ENCODE assay signal across 9 cellular contexts in genomic region chr6:163793584-163793983, GRCh38.
DNase-seq lines count a peak whose midpoint lies in the region; ATAC-seq and TF ChIP-seq lines count a peak whose summit lies in the region.
"Had no signal": no experiment of that assay in that cellular context is flagged by ENCODE, and none has a peak within 500 bp of the region (broad histone marks: within the 10 kb centered on the region; RNA-seq: fewer than 3 reads in every experiment).

No MANE protein-coding gene starts in this region.

- H3K27me3 ChIP-seq in CD8-positive, alpha-beta T cell (ENCODE audit: insufficient read depth, low read length), result no peaks in the 10 kb centered on the region
- no peaks in the 10 kb centered on the region for H3K27me3 ChIP-seq in thyroid gland
- H3K27me3 ChIP-seq: adrenal gland had no signal

- intact Hi-C loops in lower leg skin (cut with DNase I; ENCODE audit: low total_unique reads) (no loop called here), thyroid gland (cut with DNase I) (no loop called here)
- intact Hi-C loops in CD8-positive, alpha-beta T cell (cut with DNase I, micrococcal nuclease), result no loop called here

- CTCF ChIA-PET in CD8-positive, alpha-beta T cell (lab: Charles Lee), result no interaction called here

- H3K36me3 ChIP-seq in CD8-positive, alpha-beta T cell (ENCODE audit: insufficient read depth, low read length), result no peaks in the 10 kb centered on the region
- no peaks in the 10 kb centered on the region for H3K36me3 ChIP-seq in thyroid gland
- H3K36me3 ChIP-seq: adrenal gland had no signal

- H3K4me1 ChIP-seq in CD8-positive, alpha-beta T cell (ENCODE audit: insufficient read depth, low read length), result no peaks in the 10 kb centered on the region
- H3K4me1 ChIP-seq in thyroid gland, result no peaks in the 10 kb centered on the region
- H3K4me1 ChIP-seq: adrenal gland had no signal

- H3K27ac ChIP-seq in CD8-positive, alpha-beta T cell (ENCODE audit: low read depth, low read length), result no peak overlapping the region
- H3K27ac ChIP-seq in thyroid gland, result no peak overlapping the region
- H3K27ac ChIP-seq: adrenal gland had no signal

- no peak overlapping the region for H3K4me3 Mint-ChIP-seq in CD8-positive, alpha-beta T cell

- H3K4me1 Mint-ChIP-seq in CD8-positive, alpha-beta T cell (ENCODE audit: low read depth), result no peaks in the 10 kb centered on the region

- H3K27me3 Mint-ChIP-seq in CD8-positive, alpha-beta T cell (ENCODE audit: low read depth), result peaks cover 25% of the 10 kb centered on the region

- ATAC-seq in GM21526 (IDR thresholded peaks at IDR 0.05; ENCODE audit: low FRiP score, unreplicated experiment) (peak; percentile 91), HG03521 (IDR thresholded peaks at IDR 0.05; ENCODE audit: unreplicated experiment) (peak; percentile 64)
- no peak for ATAC-seq in CD8-positive, alpha-beta T cell

- no peaks in the 10 kb centered on the region for H3K9me3 Mint-ChIP-seq in CD8-positive, alpha-beta T cell

- DNase-seq in GM04504 (ENCODE audit: low read depth) (peak; percentile 45), foreskin fibroblast (peak; percentile 4 to 20), lower leg skin (ENCODE audit: low spot score in 2 of 2) (no peak), NCI-H1105 (lab: John Stamatoyannopoulos, UW) (no peak), thyroid gland (no peak)
- DNase-seq in CD8-positive, alpha-beta T cell, result no peak
- DNase-seq: adrenal gland had no signal

- TF ChIP-seq CTCF in foreskin fibroblast (IDR thresholded peaks at IDR 0.05; ENCODE audit: low read depth, low read length) (no peak), lower leg skin (IDR thresholded peaks at IDR 0.05) (no peak), thyroid gland (IDR thresholded peaks at IDR 0.05) (no peak)
- no peak for TF ChIP-seq CTCF in CD8-positive, alpha-beta T cell (IDR thresholded peaks at IDR 0.05)

- no peaks in the 10 kb centered on the region for H3K9me3 ChIP-seq in CD8-positive, alpha-beta T cell (ENCODE audit: low read length)
- no peaks in the 10 kb centered on the region for H3K9me3 ChIP-seq in thyroid gland
- H3K9me3 ChIP-seq: adrenal gland had no signal

- POLR2A ChIA-PET in CD8-positive, alpha-beta T cell (lab: Charles Lee), result no interaction called here

- TF ChIP-seq POLR2A in lower leg skin (IDR thresholded peaks at IDR 0.05) (no peak), thyroid gland (IDR thresholded peaks at IDR 0.05) (no peak)

- H3K4me3 ChIP-seq in foreskin fibroblast (ENCODE audit: low read depth in 1 of 2, low read length in 2 of 2), result no peak overlapping the region
- no peak overlapping the region for H3K4me3 ChIP-seq in lower leg skin (ENCODE audit: low read depth, poor library complexity, severe bottlenecking)
- no peak overlapping the region for H3K4me3 ChIP-seq in CD8-positive, alpha-beta T cell (ENCODE audit: low read depth, low read length)
- no peak overlapping the region for H3K4me3 ChIP-seq in thyroid gland (replicated peaks in 1 of 3)
- H3K4me3 ChIP-seq: adrenal gland had no signal

- H3K36me3 Mint-ChIP-seq in CD8-positive, alpha-beta T cell, result no peaks in the 10 kb centered on the region

- H3K27ac Mint-ChIP-seq in CD8-positive, alpha-beta T cell, result no peak overlapping the region

- 35 to 48% methylated on average over 2 of the region's 2 CpGs for WGBS in lower leg skin, 2 donors
- WGBS in thyroid gland, 2 donors, result 48% methylated on average over 2 of the region's 2 CpGs

Comparison
In these comparisons a context has a peak if more than half of its experiments do, and no peak if none do; other contexts are left out.
1. DNase-seq: peak in GM04504 (single experiment) and foreskin fibroblast (2 of 2); none in lower leg skin (0 of 2), NCI-H1105 (single experiment), CD8-positive, alpha-beta T cell (0 of 7) and thyroid gland (0 of 2).